14 cellular contexts compared by ENCODE assay signal in the genomic region with DNA sequence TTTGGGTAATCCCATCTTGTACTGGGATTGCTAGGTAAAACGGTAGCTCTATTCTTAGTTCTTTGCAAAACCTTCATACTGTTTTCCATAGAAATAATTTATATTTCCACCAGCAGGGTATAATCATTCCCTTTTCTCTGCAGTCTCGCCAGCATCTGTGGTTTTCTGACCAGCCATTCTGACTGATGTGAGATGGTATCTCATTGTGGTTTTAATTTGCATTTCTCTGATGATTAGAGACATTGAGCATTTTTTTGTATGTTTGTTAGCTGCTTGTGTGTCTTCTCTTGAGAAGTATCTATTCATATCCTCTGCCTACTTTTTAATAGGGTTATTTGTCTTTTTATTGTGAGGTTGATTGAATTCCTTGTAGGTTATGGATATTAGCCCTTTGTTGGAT.
DNase-seq lines count a peak whose midpoint lies in the region; ATAC-seq and TF ChIP-seq lines count a peak whose summit lies in the region.
"Had no signal": no experiment of that assay in that cellular context is flagged by ENCODE, and none has a peak within 500 bp of the region (broad histone marks: within the 10 kb centered on the region; RNA-seq: fewer than 3 reads in every experiment).

No MANE protein-coding gene starts in this region.

- H3F3A ChIP-seq in DOHH2 (ENCODE audit: control insufficient read depth, insufficient read depth) = no peaks in the 10 kb centered on the region

- no peaks in the 10 kb centered on the region for H3K27me3 ChIP-seq in DOHH2 (ENCODE audit: control insufficient read depth, low read length)
- no peaks in the 10 kb centered on the region for H3K27me3 ChIP-seq in adipocyte (replicated peaks; ENCODE audit: control insufficient read depth, insufficient read depth, low read length)
- no peaks in the 10 kb centered on the region for H3K27me3 ChIP-seq in thyroid gland

- H3K36me3 ChIP-seq in DOHH2 (ENCODE audit: control insufficient read depth, low read length) = no peaks in the 10 kb centered on the region
- H3K36me3 ChIP-seq in adipocyte (ENCODE audit: control insufficient read depth, insufficient read depth, low read length, severe bottlenecking) = no peaks in the 10 kb centered on the region
- H3K36me3 ChIP-seq in thyroid gland = no peaks in the 10 kb centered on the region

- no peak for TF ChIP-seq POLR2A in thyroid gland (IDR thresholded peaks at IDR 0.05)

- TF ChIP-seq CTCF in DOHH2 (IDR thresholded peaks at IDR 0.05; ENCODE audit: low read depth, low read length, poor library complexity, severe bottlenecking) (no peak), thyroid gland (IDR thresholded peaks at IDR 0.05) (no peak)

- H3K9me3 ChIP-seq in DOHH2 (ENCODE audit: control insufficient read depth, insufficient read depth, low read length) (no peaks in the 10 kb centered on the region), adipocyte (ENCODE audit: control insufficient read depth, low read length) (no peaks in the 10 kb centered on the region), thyroid gland (no peaks in the 10 kb centered on the region)

- DNase-seq in adipocyte (ENCODE audit: low read depth) (peak; percentile 29), thyroid gland (no peak)
- no peak for DNase-seq in activated CD4-positive, alpha-beta T cell treated with anti-CD3 and anti-CD28 coated beads for 48 hours
- DNase-seq: activated naive CD8-positive, alpha-beta T cell treated with anti-CD3 and anti-CD28 coated beads, Interleukin-2, amount 10 ng/mL, durations not matched to agents 7 days and 5 days; AML-193; islet precursor cell; NCI-H1048; nucleus accumbens had no signal

- peak; percentile 32 for ATAC-seq in GM21360 (IDR thresholded peaks at IDR 0.05; ENCODE audit: unreplicated experiment)
- peak; percentile 47 for ATAC-seq in HG03139 (IDR thresholded peaks at IDR 0.05; ENCODE audit: unreplicated experiment)
- ATAC-seq in GM21737 (IDR thresholded peaks at IDR 0.05; ENCODE audit: unreplicated experiment) = no peak
- ATAC-seq in HG03095 (IDR thresholded peaks at IDR 0.05; ENCODE audit: unreplicated experiment) = no peak
- ATAC-seq: activated CD4-positive, CD25-positive, alpha-beta regulatory T cell treated with anti-CD3 and anti-CD28 coated beads, Interleukin-2, amount 50 U/mL, for 24 hours had no signal

- H3K27ac ChIP-seq in DOHH2 (ENCODE audit: low read depth, low read length) (peak overlapping the region; percentile 90), thyroid gland (no peak overlapping the region)

- no peaks in the 10 kb centered on the region for H3K9me2 ChIP-seq in DOHH2 (replicated peaks; ENCODE audit: control insufficient read depth, low read length)

- no peaks in the 10 kb centered on the region for H4K20me1 ChIP-seq in DOHH2 (ENCODE audit: control insufficient read depth, insufficient read depth, low read depth, low read length)

- 87 to 94% methylated on average over 2 of the region's 2 CpGs for WGBS in thyroid gland, 2 donors

- intact Hi-C loops in thyroid gland (cut with DNase I) = no loop called here

- peaks cover 43% of the 10 kb centered on the region for H3K4me1 ChIP-seq in DOHH2 (ENCODE audit: control insufficient read depth, low read length)
- peaks cover 7% of the 10 kb centered on the region for H3K4me1 ChIP-seq in adipocyte (ENCODE audit: control insufficient read depth, insufficient read depth, low read length)
- no peaks in the 10 kb centered on the region for H3K4me1 ChIP-seq in thyroid gland

- peak overlapping the region; percentile 67 for H3K4me2 ChIP-seq in DOHH2 (ENCODE audit: low read length)

- H3K79me2 ChIP-seq in DOHH2 (ENCODE audit: control insufficient read depth, low read length) = no peaks in the 10 kb centered on the region

- H3K9ac ChIP-seq in adipocyte (ENCODE audit: low read length) = no peak overlapping the region

- H3K4me3 ChIP-seq in DOHH2 (ENCODE audit: low read length) (peak overlapping the region; percentile 9), adipocyte (ENCODE audit: low read length) (no peak overlapping the region), thyroid gland (replicated peaks in 1 of 3) (no peak overlapping the region)

Comparison
In these comparisons a context has a peak if more than half of its experiments do, and no peak if none do; other contexts are left out.
1. ATAC-seq: peak in GM21360 (single experiment) and HG03139 (single experiment); none in GM21737 (single experiment) and HG03095 (single experiment).